27 cellular contexts compared by ENCODE assay signal in the genomic region with DNA sequence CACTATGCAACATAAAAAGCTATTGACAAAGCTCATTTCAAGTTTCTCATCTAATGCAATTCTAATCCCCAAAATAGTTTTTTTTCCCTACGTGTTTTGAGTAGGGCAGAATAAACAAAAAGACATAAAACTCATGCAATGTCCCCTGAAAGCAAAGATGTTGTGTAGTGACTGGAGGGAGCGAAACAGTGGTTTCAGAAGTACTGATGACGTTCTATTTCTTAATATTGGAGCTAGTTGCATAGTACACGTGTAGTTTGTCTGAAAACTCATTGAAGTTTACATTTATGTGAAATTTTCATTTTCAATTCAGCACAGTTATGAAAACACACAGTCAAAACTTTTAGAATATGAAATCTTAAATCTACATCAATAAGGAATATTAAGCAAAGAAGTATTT.
"Had no signal": no experiment of that assay in that cellular context is flagged by ENCODE, and none has a peak within 500 bp of the region (broad histone marks: within the 10 kb centered on the region; RNA-seq: fewer than 3 reads in every experiment).

No MANE protein-coding gene starts in this region.

- H3K9me3 ChIP-seq: SJCRH30 had no signal

- H3K36me3 ChIP-seq: adrenal gland, SJCRH30, WERI-Rb-1 had no signal

- H3K9ac ChIP-seq: SK-N-SH had no signal

- DNase-seq: activated CD4-positive, alpha-beta memory T cell treated with anti-CD3 and anti-CD28 coated beads, Interleukin-2, amount 10 ng/mL, durations not matched to agents 7 days and 5 days; activated CD4-positive, alpha-beta T cell treated with anti-CD3 and anti-CD28 coated beads for 36 hours; activated CD4-positive, alpha-beta T cell treated with anti-CD3 and anti-CD28 coated beads, Interleukin-2, amount 50 U/mL, for 1 hour; activated naive CD4-positive, alpha-beta T cell treated with anti-CD3 and anti-CD28 coated beads, Interleukin-2, amount 50 U/mL, for 16 hours; activated naive CD8-positive, alpha-beta T cell treated with anti-CD3 and anti-CD28 coated beads, Interleukin-2, amount 10 ng/mL, durations not matched to agents 7 days and 5 days; activated T-cell treated with anti-CD3 and anti-CD28 coated beads for 4 hours; activated T-cell treated with anti-CD3 and anti-CD28 coated beads, Interleukin-2, amount 50 U/mL, for 72 hours; adrenal gland; anterior cingulate cortex; cerebellar nuclear complex; MM.1S; NCI-H1105; NCI-H1436; NCI-H1694 treated with DMSO at 0.1 percent for 48 hours; NCI-H2029 treated with DMSO at 0.1 percent for 48 hours; NCI-H510A treated with DMSO at 0.1 percent for 48 hours; NCI-H69; NK-92 treated with Interleukin-12 subunit alpha and Interleukin-12 subunit beta, amount 100 ng/mL, for 24 hours; OCI-M1; RPMI8226; SJCRH30; SK-N-SH; T-helper 1 cell; WERI-Rb-1 had no signal

- H3K27me3 ChIP-seq: adrenal gland, SJCRH30 had no signal

- H3K27ac ChIP-seq: adrenal gland, SJCRH30, WERI-Rb-1 had no signal

- H3K4me1 ChIP-seq: adrenal gland had no signal

- H3K4me3 Mint-ChIP-seq: activated CD4-positive, alpha-beta memory T cell treated with anti-CD3 and anti-CD28 coated beads, Interleukin-2, amount 10 ng/mL, durations not matched to agents 7 days and 5 days; activated CD4-positive, alpha-beta T cell treated with anti-CD3 and anti-CD28 coated beads for 36 hours; activated naive CD8-positive, alpha-beta T cell treated with anti-CD3 and anti-CD28 coated beads, Interleukin-2, amount 10 ng/mL, durations not matched to agents 7 days and 5 days had no signal

- H3K4me3 ChIP-seq: adrenal gland, SJCRH30 had no signal

- ATAC-seq: activated CD4-positive, alpha-beta T cell treated with anti-CD3 and anti-CD28 coated beads for 36 hours; activated T-cell treated with anti-CD3 and anti-CD28 coated beads, Interleukin-2, amount 50 U/mL, for 72 hours; Panc1; Right ventricle myocardium inferior had no signal

- FAIRE-seq: colon had no signal

- H3K27ac Mint-ChIP-seq: activated CD4-positive, alpha-beta memory T cell treated with anti-CD3 and anti-CD28 coated beads, Interleukin-2, amount 10 ng/mL, durations not matched to agents 7 days and 5 days; activated CD4-positive, alpha-beta T cell treated with anti-CD3 and anti-CD28 coated beads for 36 hours; activated naive CD8-positive, alpha-beta T cell treated with anti-CD3 and anti-CD28 coated beads, Interleukin-2, amount 10 ng/mL, durations not matched to agents 7 days and 5 days; activated T-cell treated with anti-CD3 and anti-CD28 coated beads, Interleukin-2, amount 50 U/mL, for 72 hours had no signal

- H3K27me3 Mint-ChIP-seq: activated CD4-positive, alpha-beta memory T cell treated with anti-CD3 and anti-CD28 coated beads, Interleukin-2, amount 10 ng/mL, durations not matched to agents 7 days and 5 days; activated CD4-positive, alpha-beta T cell treated with anti-CD3 and anti-CD28 coated beads for 36 hours; activated naive CD8-positive, alpha-beta T cell treated with anti-CD3 and anti-CD28 coated beads, Interleukin-2, amount 10 ng/mL, durations not matched to agents 7 days and 5 days had no signal

- H3K4me2 ChIP-seq: SK-N-SH had no signal
